In genomic region chr17:59828478-59828760, GRCh38 we compare ENCODE assay signal across 10 cellular contexts.
DNase-seq lines count a peak whose midpoint lies in the region; ATAC-seq and TF ChIP-seq lines count a peak whose summit lies in the region.
"Had no signal": no experiment of that assay in that cellular context is flagged by ENCODE, and none has a peak within 500 bp of the region (broad histone marks: within the 10 kb centered on the region; RNA-seq: fewer than 3 reads in every experiment).

No MANE protein-coding gene starts in this region.

- H3K4me3 Mint-ChIP-seq in T-helper 17 cell = peak overlapping the region; percentile 84
- peak overlapping the region; percentile 77 for H3K4me3 Mint-ChIP-seq in stimulated activated effector memory CD8-positive, alpha-beta T cell treated with anti-CD3 and anti-CD28 coated beads, Interleukin-12 subunit alpha, Interleukin-12 subunit beta, amount 100 ng/mL, for 72 hours

- TF ChIP-seq CTCF in fibroblast of pulmonary artery (IDR thresholded peaks at IDR 0.05; ENCODE audit: low read length, missing control alignments) = no peak

- H3K9me3 Mint-ChIP-seq in stimulated activated effector memory CD8-positive, alpha-beta T cell treated with anti-CD3 and anti-CD28 coated beads, Interleukin-12 subunit alpha, Interleukin-12 subunit beta, amount 100 ng/mL, for 72 hours = no peaks in the 10 kb centered on the region

- H3K27ac Mint-ChIP-seq in T-helper 17 cell = peak overlapping the region; percentile 96
- H3K27ac Mint-ChIP-seq in stimulated activated effector memory CD8-positive, alpha-beta T cell treated with anti-CD3 and anti-CD28 coated beads, Interleukin-12 subunit alpha, Interleukin-12 subunit beta, amount 100 ng/mL, for 72 hours = peak overlapping the region; percentile 100

- ATAC-seq in T-helper 17 cell (no peak), esophagus mucosa (no peak)
- no peak for ATAC-seq in stimulated activated effector memory CD8-positive, alpha-beta T cell treated with anti-CD3 and anti-CD28 coated beads, Interleukin-12 subunit alpha, Interleukin-12 subunit beta, amount 100 ng/mL, for 72 hours

- peaks cover 4% of the 10 kb centered on the region for H3K9me3 ChIP-seq in T-helper 17 cell (ENCODE audit: control insufficient read depth, low read length, poor library complexity, severe bottlenecking)

- H3K4me1 Mint-ChIP-seq in T-helper 17 cell = peaks cover 45% of the 10 kb centered on the region
- H3K4me1 Mint-ChIP-seq in stimulated activated effector memory CD8-positive, alpha-beta T cell treated with anti-CD3 and anti-CD28 coated beads, Interleukin-12 subunit alpha, Interleukin-12 subunit beta, amount 100 ng/mL, for 72 hours = peaks cover 51% of the 10 kb centered on the region

- no peaks in the 10 kb centered on the region for H3K36me3 Mint-ChIP-seq in T-helper 17 cell (ENCODE audit: low read depth)
- peaks cover 91% of the 10 kb centered on the region for H3K36me3 Mint-ChIP-seq in stimulated activated effector memory CD8-positive, alpha-beta T cell treated with anti-CD3 and anti-CD28 coated beads, Interleukin-12 subunit alpha, Interleukin-12 subunit beta, amount 100 ng/mL, for 72 hours

- DNase-seq in DMS 273 (lab: John Stamatoyannopoulos, UW; ENCODE audit: unreplicated experiment) = peak; percentile 54
- no peak for DNase-seq in DMS 273 treated with DMSO at 0.1 percent for 48 hours (lab: John Stamatoyannopoulos, UW)
- DNase-seq in T-helper 17 cell = no peak
- no peak for DNase-seq in fibroblast of pulmonary artery (ENCODE audit: low read depth)
- DNase-seq in stimulated activated effector memory CD8-positive, alpha-beta T cell treated with anti-CD3 and anti-CD28 coated beads, Interleukin-12 subunit alpha, Interleukin-12 subunit beta, amount 100 ng/mL, for 72 hours (ENCODE audit: low spot score in 2 of 2) = peak in 1 of 2 donors; percentile 52
- DNase-seq in NAMALWA (ENCODE audit: low spot score) = no peak
- no peak for DNase-seq in NCI-H1105 (lab: John Stamatoyannopoulos, UW)
- DNase-seq: 8988T, dorsolateral prefrontal cortex had no signal

- no peaks in the 10 kb centered on the region for H3K27me3 Mint-ChIP-seq in T-helper 17 cell

- peak overlapping the region; percentile 21 for H3K4me3 ChIP-seq in fibroblast of pulmonary artery (replicated peaks; ENCODE audit: low read depth, low read length)
- H3K4me3 ChIP-seq: dorsolateral prefrontal cortex had no signal
